8 cellular contexts compared by ENCODE assay signal in the genomic region with DNA sequence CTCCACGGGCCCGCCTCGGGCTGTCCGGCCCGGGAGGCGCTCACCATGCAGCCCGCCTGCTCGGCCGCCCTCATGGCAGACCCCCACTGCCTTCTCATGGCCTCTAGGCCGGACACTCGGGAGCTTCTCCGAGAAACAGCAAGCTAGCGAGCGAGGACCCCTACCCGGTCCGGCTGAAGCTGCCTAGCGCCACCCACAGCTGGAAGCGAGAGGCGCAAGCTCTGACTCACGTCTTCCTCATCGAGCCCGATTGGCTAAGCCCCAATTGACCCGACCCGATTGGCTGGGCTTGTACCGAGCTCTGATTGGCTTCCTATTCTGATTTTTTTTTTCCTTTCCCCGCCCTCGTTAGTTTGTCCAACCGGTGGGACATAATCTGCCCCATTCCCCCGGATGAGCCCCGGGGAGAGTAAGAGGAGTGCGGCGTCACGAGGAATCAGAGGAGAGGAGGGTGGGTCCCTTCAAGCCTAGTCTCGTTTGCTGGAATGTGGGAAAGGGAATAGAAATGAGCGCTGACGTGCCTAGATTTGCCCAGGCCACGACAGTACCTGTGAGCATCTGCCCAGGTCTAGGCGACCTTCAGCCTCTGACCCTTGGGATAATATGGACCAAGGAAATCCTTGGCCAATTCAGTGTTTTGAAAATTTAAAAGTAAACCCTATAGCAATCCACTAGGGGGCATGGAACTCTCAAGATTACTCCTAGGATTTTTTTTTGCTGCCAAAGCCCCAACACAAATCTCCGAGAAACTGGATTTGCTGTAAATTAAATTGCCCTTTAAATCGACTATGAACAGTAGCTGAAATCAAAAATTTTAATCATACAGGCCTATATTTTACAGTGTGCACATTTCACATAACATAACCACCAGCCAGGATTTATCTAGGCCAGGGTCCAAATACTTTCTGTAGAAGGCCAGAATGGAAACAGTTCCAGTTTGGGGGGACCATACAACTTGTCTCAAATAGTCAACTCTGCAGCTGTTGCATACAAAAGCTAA. TPM values are rescaled to one million over a fixed set of nuclear protein-coding genes. Genes with fewer than 3 reads are reported as not detected.
A peak's percentile ranks its signal among the peaks of the same experiment; 100 is the strongest.
DNase-seq lines count a peak whose midpoint lies in the region; ATAC-seq and TF ChIP-seq lines count a peak whose summit lies in the region.

A gene with protein sequence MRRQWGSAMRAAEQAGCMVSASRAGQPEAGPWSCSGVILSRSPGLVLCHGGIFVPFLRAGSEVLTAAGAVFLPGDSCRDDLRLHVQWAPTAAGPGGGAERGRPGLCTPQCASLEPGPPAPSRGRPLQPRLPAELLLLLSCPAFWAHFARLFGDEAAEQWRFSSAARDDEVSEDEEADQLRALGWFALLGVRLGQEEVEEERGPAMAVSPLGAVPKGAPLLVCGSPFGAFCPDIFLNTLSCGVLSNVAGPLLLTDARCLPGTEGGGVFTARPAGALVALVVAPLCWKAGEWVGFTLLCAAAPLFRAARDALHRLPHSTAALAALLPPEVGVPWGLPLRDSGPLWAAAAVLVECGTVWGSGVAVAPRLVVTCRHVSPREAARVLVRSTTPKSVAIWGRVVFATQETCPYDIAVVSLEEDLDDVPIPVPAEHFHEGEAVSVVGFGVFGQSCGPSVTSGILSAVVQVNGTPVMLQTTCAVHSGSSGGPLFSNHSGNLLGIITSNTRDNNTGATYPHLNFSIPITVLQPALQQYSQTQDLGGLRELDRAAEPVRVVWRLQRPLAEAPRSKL (minus strand): TSS at position 212 of the 1,000 bp plus-strand sequence. CDS start 114 bp downstream, at position 98.

- no peaks in the 10 kb centered on the region for H3K27me3 ChIP-seq in lung (ENCODE audit: control insufficient read depth, insufficient read depth)

- H3K9me3 ChIP-seq in lung (ENCODE audit: control insufficient read depth in 2 of 2, insufficient read depth in 1 of 2, low read length in 1 of 2): no peaks in the 10 kb centered on the region

- ATAC-seq in GM19468 (IDR thresholded peaks at IDR 0.05; ENCODE audit: extremely low read depth, unreplicated experiment): peak; percentile 84
- ATAC-seq in lung (ENCODE audit: insufficient read depth, low FRiP score): peak; percentile 95

- peak; percentile 79 for TF ChIP-seq CTCF in lung (IDR thresholded peaks at IDR 0.05; ENCODE audit: control extremely low read depth, extremely low read depth)

- H3K36me3 ChIP-seq in lung (ENCODE audit: control insufficient read depth in 2 of 2, insufficient read depth in 2 of 2, low read length in 2 of 2): peaks cover 3 to 6% of the 10 kb centered on the region in 2 donors

- peak; percentile 96 for DNase-seq in COLO829 (ENCODE audit: low spot score)
- DNase-seq in HS-5 (ENCODE audit: low read depth): peak; percentile 94
- peak; percentile 56 for DNase-seq in NK-92 (lab: John Stamatoyannopoulos, UW; ENCODE audit: unreplicated experiment)
- peak; percentile 83 to 84 for DNase-seq in activated CD8-positive, alpha-beta memory T cell treated with anti-CD3 and anti-CD28 coated beads for 1 hour (ENCODE audit: extremely low read depth in 1 of 2, low read depth in 1 of 2)
- peak; percentile 92 for DNase-seq in effector CD4-positive, alpha-beta T cell
- DNase-seq in lung (ENCODE audit: low spot score): peak; percentile 97
- DNase-seq in stimulated activated CD4-positive, alpha-beta T cell treated with anti-CD3 and anti-CD28 coated beads, TNF-alpha, amount 100 ng/mL, for 4 hours (ENCODE audit: low read depth in 3 of 3): peak; percentile 78 to 90 (median 87)

- WGBS in lung, 2 donors: 1 to 2% methylated on average over 40 of the region's 40 CpGs

- H3K4me3 ChIP-seq in lung: peak within 1 kb of the TSS; percentile 79

- peaks cover 7 to 11% of the 10 kb centered on the region in 2 donors for H3K4me1 ChIP-seq in lung (ENCODE audit: control insufficient read depth in 2 of 2, insufficient read depth in 2 of 2, low read length in 2 of 2)

- H3K27ac ChIP-seq in lung (ENCODE audit: low read depth in 1 of 2, low read length in 1 of 2): peak within 1 kb of the TSS; percentile 84 to 95

RNA-seq across cellular contexts. Expression of the gene that starts here (rescaled TPM):
- 10 to 100 TPM; 10.9 to 14.9 TPM for total RNA-seq in lung
- polyA plus RNA-seq in lung: 1 to 10 TPM; 7.5 to 8.9 TPM

Comparison
In these comparisons a context has a peak if more than half of its experiments do, and no peak if none do; other contexts are left out.
1. Peak in every context shown above with its lines: DNase-seq, ATAC-seq, H3K4me3 ChIP-seq and H3K27ac ChIP-seq.